In the genomic region with DNA sequence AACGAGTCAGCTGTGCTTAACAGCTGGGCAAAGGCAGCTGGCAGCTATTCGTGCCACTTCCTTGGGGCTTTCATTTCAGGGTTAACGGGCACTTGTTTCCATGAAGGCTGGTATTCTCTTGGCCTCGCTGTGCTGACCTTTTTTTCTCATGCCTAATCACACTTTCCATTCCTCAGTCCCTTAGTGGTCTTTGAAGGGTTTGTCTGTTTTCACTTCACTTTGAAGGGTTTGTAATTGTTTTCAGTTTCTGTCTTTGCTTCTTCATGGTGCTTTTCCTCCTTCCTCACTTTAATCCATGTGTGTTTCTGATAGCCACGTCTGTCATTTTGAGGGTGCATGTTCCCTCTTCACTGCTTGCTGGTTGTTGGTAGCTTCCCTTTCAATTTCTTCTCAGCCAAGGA, we compare ENCODE assay signal across 10 cellular contexts. TPM values are rescaled to one million over a fixed set of nuclear protein-coding genes. Genes with fewer than 3 reads are reported as not detected.
DNase-seq lines count a peak whose midpoint lies in the region; ATAC-seq and TF ChIP-seq lines count a peak whose summit lies in the region.
"Had no signal": no experiment of that assay in that cellular context is flagged by ENCODE, and none has a peak within 500 bp of the region (broad histone marks: within the 10 kb centered on the region; RNA-seq: fewer than 3 reads in every experiment).

No MANE protein-coding gene starts in this region.

- H3K27ac Mint-ChIP-seq in activated CD4-positive, alpha-beta T cell treated with anti-CD3 and anti-CD28 coated beads, Interleukin-2, amount 10 ng/mL, durations not matched to agents 7 days and 5 days = peak overlapping the region; percentile 12
- peak overlapping the region; percentile 78 for H3K27ac Mint-ChIP-seq in stimulated activated naive B cell treated with anti-CD40 and anti-IgM and Interleukin-4, amounts not matched to agents 10 μg/mL and 1 μg/mL and 100 μg/mL, for 72 hours

- intact Hi-C loops in OCI-LY7 (cut with micrococcal nuclease; ENCODE audit: unreplicated experiment) (no loop called here), dorsolateral prefrontal cortex (cut with DNase I) (no loop called here), upper lobe of right lung (cut with DNase I) (no loop called here)

- no peak for DNase-seq in activated CD4-positive, alpha-beta T cell treated with anti-CD3 and anti-CD28 coated beads, Interleukin-2, amount 10 ng/mL, durations not matched to agents 7 days and 5 days
- DNase-seq in activated CD4-positive, alpha-beta T cell treated with anti-CD3 and anti-CD28 coated beads, Interleukin-2, amount 50 U/mL, for 4 hours = no peak
- DNase-seq in OCI-LY7 (ENCODE audit: low spot score) (no peak), dorsolateral prefrontal cortex (no peak), germinal center (ENCODE audit: low spot score) (no peak), upper lobe of right lung (no peak), ACHN (no peak)
- peak; percentile 34 for DNase-seq in stimulated activated naive B cell treated with anti-CD40 and anti-IgM and Interleukin-4, amounts not matched to agents 10 μg/mL and 1 μg/mL and 100 μg/mL, for 72 hours

- H3K36me3 Mint-ChIP-seq in activated CD4-positive, alpha-beta T cell treated with anti-CD3 and anti-CD28 coated beads, Interleukin-2, amount 10 ng/mL, durations not matched to agents 7 days and 5 days (ENCODE audit: low read depth) = peaks cover 25% of the 10 kb centered on the region
- peaks cover 46 to 64% of the 10 kb centered on the region in 2 donors for H3K36me3 Mint-ChIP-seq in stimulated activated naive B cell treated with anti-CD40 and anti-IgM and Interleukin-4, amounts not matched to agents 10 μg/mL and 1 μg/mL and 100 μg/mL, for 72 hours

- H3K4me1 ChIP-seq in OCI-LY7 (ENCODE audit: insufficient read depth, low read length, poor library complexity, severe bottlenecking) = no peaks in the 10 kb centered on the region
- H3K4me1 ChIP-seq in upper lobe of right lung = no peaks in the 10 kb centered on the region

- H3K4me3 ChIP-seq in OCI-LY7 (ENCODE audit: low read depth, low read length, poor library complexity, severe bottlenecking) (no peak overlapping the region), dorsolateral prefrontal cortex (no peak overlapping the region), upper lobe of right lung (no peak overlapping the region)
- H3K4me3 ChIP-seq: body of pancreas had no signal

- in situ Hi-C loops in ACHN (cut with HindIII; ENCODE audit: low pct_ligation_motif_present, low pct_unique_long_range_greater_than_20kb, low sequenced_read_pairs) = no loop called here

- H3K4me2 ChIP-seq in OCI-LY7 (ENCODE audit: low read length) = no peak overlapping the region

- CTCF ChIA-PET in activated CD4-positive, alpha-beta T cell treated with anti-CD3 and anti-CD28 coated beads, Interleukin-2, amount 10 ng/mL, durations not matched to agents 7 days and 5 days (lab: Charles Lee) = interaction anchor here (1.0 to 2.0 kb wide), 3 partner anchors 9 to 44 kb away, joined by 3 to 7 read pairs (median 4); no protein-coding TSS in a partner anchor
- CTCF ChIA-PET in OCI-LY7 (lab: Charles Lee; ENCODE audit: unreplicated experiment) = no interaction called here

- no peaks in the 10 kb centered on the region for H3K79me2 ChIP-seq in OCI-LY7 (ENCODE audit: insufficient read depth, low read depth, low read length)

- peaks cover 8% of the 10 kb centered on the region for H3K4me1 Mint-ChIP-seq in activated CD4-positive, alpha-beta T cell treated with anti-CD3 and anti-CD28 coated beads, Interleukin-2, amount 10 ng/mL, durations not matched to agents 7 days and 5 days
- H3K4me1 Mint-ChIP-seq in stimulated activated naive B cell treated with anti-CD40 and anti-IgM and Interleukin-4, amounts not matched to agents 10 μg/mL and 1 μg/mL and 100 μg/mL, for 72 hours = peaks cover 30 to 49% of the 10 kb centered on the region in 2 donors

- H3K9me3 ChIP-seq in OCI-LY7 (ENCODE audit: low read length) (no peaks in the 10 kb centered on the region), upper lobe of right lung (no peaks in the 10 kb centered on the region)
- H3K9me3 ChIP-seq: body of pancreas had no signal

- TSS peak; percentile 56 for BruUV-seq in OCI-LY7 (replicated peaks; lab: Mats Ljungman, UMichigan)

- H3K27me3 ChIP-seq in dorsolateral prefrontal cortex = no peaks in the 10 kb centered on the region
- H3K27me3 ChIP-seq in upper lobe of right lung = no peaks in the 10 kb centered on the region
- H3K27me3 ChIP-seq: body of pancreas had no signal

- no peaks in the 10 kb centered on the region for H3K27me3 Mint-ChIP-seq in activated CD4-positive, alpha-beta T cell treated with anti-CD3 and anti-CD28 coated beads, Interleukin-2, amount 10 ng/mL, durations not matched to agents 7 days and 5 days
- no peaks in the 10 kb centered on the region for H3K27me3 Mint-ChIP-seq in stimulated activated naive B cell treated with anti-CD40 and anti-IgM and Interleukin-4, amounts not matched to agents 10 μg/mL and 1 μg/mL and 100 μg/mL, for 72 hours

- TF ChIP-seq CTCF in OCI-LY7 (conservative IDR thresholded peaks at IDR 0.05; ENCODE audit: low read length) (no peak), dorsolateral prefrontal cortex (IDR thresholded peaks at IDR 0.05 in 54 of 56, conservative IDR thresholded peaks at IDR 0.05 in 2 of 56; ENCODE audit: low read depth in 1 of 56, partially characterized antibody in 56 of 56) (no peak), upper lobe of right lung (IDR thresholded peaks at IDR 0.05) (no peak)

- ATAC-seq in stimulated activated naive B cell treated with anti-CD40 and anti-IgM and Interleukin-4, amounts not matched to agents 10 μg/mL and 1 μg/mL and 100 μg/mL, for 72 hours (replicated peaks) = peak; percentile 90
- ATAC-seq in upper lobe of right lung = no peak
- ATAC-seq: body of pancreas had no signal

- H4K20me1 ChIP-seq in OCI-LY7 (ENCODE audit: insufficient read depth, low read length) = no peaks in the 10 kb centered on the region

- H3K9me3 Mint-ChIP-seq in activated CD4-positive, alpha-beta T cell treated with anti-CD3 and anti-CD28 coated beads, Interleukin-2, amount 10 ng/mL, durations not matched to agents 7 days and 5 days = no peaks in the 10 kb centered on the region
- H3K9me3 Mint-ChIP-seq in stimulated activated naive B cell treated with anti-CD40 and anti-IgM and Interleukin-4, amounts not matched to agents 10 μg/mL and 1 μg/mL and 100 μg/mL, for 72 hours = no peaks in the 10 kb centered on the region

- no peak overlapping the region for H3K27ac ChIP-seq in OCI-LY7 (ENCODE audit: low read depth, low read length, poor library complexity, severe bottlenecking)
- H3K27ac ChIP-seq in dorsolateral prefrontal cortex = peak overlapping the region in 37 of 59 donors; percentile 2 to 65 (median 36)
- no peak overlapping the region for H3K27ac ChIP-seq in upper lobe of right lung

- peaks cover 82% of the 10 kb centered on the region for H3K36me3 ChIP-seq in OCI-LY7 (ENCODE audit: insufficient read depth, low read length)
- peaks cover 78% of the 10 kb centered on the region for H3K36me3 ChIP-seq in upper lobe of right lung

- no peak overlapping the region for H2AFZ ChIP-seq in OCI-LY7 (ENCODE audit: low read length)

- H3K4me3 Mint-ChIP-seq in activated CD4-positive, alpha-beta T cell treated with anti-CD3 and anti-CD28 coated beads, Interleukin-2, amount 10 ng/mL, durations not matched to agents 7 days and 5 days = no peak overlapping the region
- H3K4me3 Mint-ChIP-seq in stimulated activated naive B cell treated with anti-CD40 and anti-IgM and Interleukin-4, amounts not matched to agents 10 μg/mL and 1 μg/mL and 100 μg/mL, for 72 hours = peak overlapping the region; percentile 40 to 49

- H3K9me2 ChIP-seq in OCI-LY7 (ENCODE audit: insufficient read depth, low read length) = no peaks in the 10 kb centered on the region

- POLR2A ChIA-PET in activated CD4-positive, alpha-beta T cell treated with anti-CD3 and anti-CD28 coated beads, Interleukin-2, amount 10 ng/mL, durations not matched to agents 7 days and 5 days (lab: Charles Lee) = no interaction called here
- POLR2A ChIA-PET in OCI-LY7 (lab: Charles Lee) = interaction anchor here (1.7 kb wide), 1 partner anchor 20 kb away, joined by 5 read pairs; no protein-coding TSS in a partner anchor

RNA-seq across cellular contexts. Expression of gene PPIL2, which starts 24.6 kb away (rescaled TPM):
- 10 to 100 TPM; 75.9 to 82.7 TPM for total RNA-seq in activated CD4-positive, alpha-beta T cell treated with anti-CD3 and anti-CD28 coated beads, Interleukin-2, amount 10 ng/mL, durations not matched to agents 7 days and 5 days
- 58.5 and 59.9 TPM in 2 replicates for total RNA-seq in OCI-LY7 (2014; rRNA removed; shearing (Covaris generic))
- 86.3 and 92.7 TPM in 2 replicates for total RNA-seq in OCI-LY7 (2022)
- total RNA-seq in dorsolateral prefrontal cortex = 10 to 100 TPM; 27.4 to 65.8 (median 42.2) TPM
- total RNA-seq in upper lobe of right lung = 40.3 TPM

RNA-seq across cellular contexts. Expression of gene YPEL1, which starts 45.2 kb away (rescaled TPM):
- total RNA-seq in activated CD4-positive, alpha-beta T cell treated with anti-CD3 and anti-CD28 coated beads, Interleukin-2, amount 10 ng/mL, durations not matched to agents 7 days and 5 days = 10 to 100 TPM in 1 of 2 experiments, 1 to 10 TPM in 1; 8.9 to 11.0 TPM
- 15.1 and 18.8 TPM in 2 replicates for total RNA-seq in OCI-LY7 (2014; rRNA removed; shearing (Covaris generic))
- total RNA-seq in OCI-LY7 (2022) (18.2 and 24.8 TPM in 2 replicates), dorsolateral prefrontal cortex (10 to 100 TPM; 16.4 to 47.2 (median 29.4) TPM), upper lobe of right lung (6.7 TPM)

RNA-seq across cellular contexts. Expression of gene SDF2L1, which starts 48.3 kb away (rescaled TPM):
- 10 to 100 TPM; 39.7 to 59.4 TPM for total RNA-seq in activated CD4-positive, alpha-beta T cell treated with anti-CD3 and anti-CD28 coated beads, Interleukin-2, amount 10 ng/mL, durations not matched to agents 7 days and 5 days
- 66.8 and 89.1 TPM in 2 replicates for total RNA-seq in OCI-LY7 (2014; rRNA removed; shearing (Covaris generic))
- total RNA-seq in OCI-LY7 (2022) (39.6 and 60.5 TPM in 2 replicates), dorsolateral prefrontal cortex (10 to 100 TPM in 86 of 120 experiments, 1 to 10 TPM in 34; 4.9 to 43.3 (median 11.4) TPM), upper lobe of right lung (41.3 TPM)

RNA-seq across cellular contexts. Expression of gene CCDC116, which starts 57.8 kb away (rescaled TPM):
- under 1 TPM; 0.42 to 0.97 TPM for total RNA-seq in activated CD4-positive, alpha-beta T cell treated with anti-CD3 and anti-CD28 coated beads, Interleukin-2, amount 10 ng/mL, durations not matched to agents 7 days and 5 days
- 1.5 and 1.7 TPM in 2 replicates for total RNA-seq in OCI-LY7 (2014; rRNA removed; shearing (Covaris generic))
- total RNA-seq in OCI-LY7 (2022) (3.1 and 3.5 TPM in 2 replicates), dorsolateral prefrontal cortex (1 to 10 TPM in 29 of 120 experiments, under 1 TPM in 82, not detected in 9; 0.20 to 2.8 (median 0.68) TPM), upper lobe of right lung (0.69 TPM)
- total RNA-seq: lung microvascular endothelial cell had no signal

Comparison
In these comparisons a context has a peak if more than half of its experiments do, and no peak if none do; other contexts are left out.
1. H3K27ac ChIP-seq: peak in dorsolateral prefrontal cortex (37 of 59); none in OCI-LY7 (single experiment) and upper lobe of right lung (single experiment).